Comparison of ENCODE assay signal across 1 cellular context in genomic region chr10:62037890-62038608, GRCh38.
TF ChIP-seq lines count a peak whose summit lies in the region.

No MANE protein-coding gene starts in this region.

TF ChIP-seq in HCT116, 20 proteins besides CTCF, POLR2A, EP300 and RAD21 (continued from another document):
- TF ChIP-seq ATF3 (IDR thresholded peaks at IDR 0.05) (no peak), ZNF274 (IDR thresholded peaks at IDR 0.05; ENCODE audit: low read depth, low read length) (no peak)
